ENCODE assay signal across 22 cellular contexts in genomic region chr4:1220566-1220965, GRCh38.
"Had no signal": no experiment of that assay in that cellular context is flagged by ENCODE, and none has a peak within 500 bp of the region (broad histone marks: within the 10 kb centered on the region; RNA-seq: fewer than 3 reads in every experiment).

No MANE protein-coding gene starts in this region.

- H3K27me3 ChIP-seq: tibial artery had no signal

- H3K27ac ChIP-seq: lower lobe of right lung, prostate gland, tibial artery had no signal

- H3K4me3 ChIP-seq: lower lobe of right lung, mucosa of descending colon, prostate gland, tibial artery had no signal

- H3K9me3 ChIP-seq: lower lobe of right lung, mucosa of descending colon, prostate gland, tibial artery had no signal

- DNase-seq: activated B cell treated with CpG ODN at 0.5 μM for 24 hours; activated CD4-positive, alpha-beta T cell treated with anti-CD3 and anti-CD28 coated beads for 36 hours; activated CD4-positive, alpha-beta T cell treated with anti-CD3 and anti-CD28 coated beads, Interleukin-2, amount 50 U/mL, for 4 hours; activated CD8-positive, alpha-beta memory T cell treated with anti-CD3 and anti-CD28 coated beads for 24 hours; activated CD8-positive, alpha-beta memory T cell treated with anti-CD3 and anti-CD28 coated beads, Interleukin-2, amount 50 U/mL, for 4 hours; activated naive CD4-positive, alpha-beta T cell treated with Interleukin-2 at 50 U/mL for 16 hours; activated T-cell treated with anti-CD3 and anti-CD28 coated beads, Interleukin-2, amount 50 U/mL, for 4 hours; amygdala; dermis blood vessel endothelial cell; effector CD8-positive, alpha-beta T cell; erythroblast; foreskin fibroblast; lower lobe of right lung; mesendoderm; mucosa of descending colon; stimulated activated CD4-positive, alpha-beta T cell treated with anti-CD3 and anti-CD28 coated beads, Interleukin-4, amount 100 ng/mL, for 24 hours; stimulated activated naive CD8-positive, alpha-beta T cell treated with anti-CD3 and anti-CD28 coated beads, Interleukin-15, amount 100 ng/mL, for 72 hours; T-cell; tibial artery had no signal

- H3K27me3 Mint-ChIP-seq: activated B cell treated with CpG ODN at 0.5 μM for 24 hours; activated CD4-positive, alpha-beta T cell treated with anti-CD3 and anti-CD28 coated beads for 36 hours; stimulated activated naive CD8-positive, alpha-beta T cell treated with anti-CD3 and anti-CD28 coated beads, Interleukin-15, amount 100 ng/mL, for 72 hours; T-cell had no signal

- H3K9me3 Mint-ChIP-seq: activated B cell treated with CpG ODN at 0.5 μM for 24 hours; activated T-cell treated with anti-CD3 and anti-CD28 coated beads, Interleukin-2, amount 50 U/mL, for 4 hours; activated T-helper 2 cell treated with anti-CD3 and anti-CD28 coated beads, Interferon-gamma antibody, Interleukin-2, Interleukin-4, amounts not matched to agents 10 μg/mL and 5 μg/mL and 100 μg/mL, durations not matched to agents 14 hours and 24 hours and 36 hours; stimulated activated naive CD8-positive, alpha-beta T cell treated with anti-CD3 and anti-CD28 coated beads, Interleukin-15, amount 100 ng/mL, for 72 hours; T-cell had no signal

- H3K4me3 Mint-ChIP-seq: activated B cell treated with CpG ODN at 0.5 μM for 24 hours; activated CD4-positive, alpha-beta T cell treated with anti-CD3 and anti-CD28 coated beads for 36 hours; activated T-cell treated with anti-CD3 and anti-CD28 coated beads, Interleukin-2, amount 50 U/mL, for 4 hours; stimulated activated naive CD8-positive, alpha-beta T cell treated with anti-CD3 and anti-CD28 coated beads, Interleukin-15, amount 100 ng/mL, for 72 hours; T-cell had no signal

- H3K4me1 ChIP-seq: prostate gland, tibial artery had no signal

- ATAC-seq: activated CD4-positive, alpha-beta T cell treated with anti-CD3 and anti-CD28 coated beads for 36 hours; activated T-cell treated with anti-CD3 and anti-CD28 coated beads, Interleukin-2, amount 50 U/mL, for 4 hours; left lobe of liver; lower lobe of right lung; mucosa of descending colon; stimulated activated naive CD8-positive, alpha-beta T cell treated with anti-CD3 and anti-CD28 coated beads, Interleukin-15, amount 100 ng/mL, for 72 hours; T-cell had no signal

- H3K27ac Mint-ChIP-seq: activated T-helper 2 cell treated with anti-CD3 and anti-CD28 coated beads, Interferon-gamma antibody, Interleukin-2, Interleukin-4, amounts not matched to agents 10 μg/mL and 5 μg/mL and 100 μg/mL, durations not matched to agents 14 hours and 24 hours and 36 hours; stimulated activated naive CD8-positive, alpha-beta T cell treated with anti-CD3 and anti-CD28 coated beads, Interleukin-15, amount 100 ng/mL, for 72 hours had no signal
